In the genomic region with DNA sequence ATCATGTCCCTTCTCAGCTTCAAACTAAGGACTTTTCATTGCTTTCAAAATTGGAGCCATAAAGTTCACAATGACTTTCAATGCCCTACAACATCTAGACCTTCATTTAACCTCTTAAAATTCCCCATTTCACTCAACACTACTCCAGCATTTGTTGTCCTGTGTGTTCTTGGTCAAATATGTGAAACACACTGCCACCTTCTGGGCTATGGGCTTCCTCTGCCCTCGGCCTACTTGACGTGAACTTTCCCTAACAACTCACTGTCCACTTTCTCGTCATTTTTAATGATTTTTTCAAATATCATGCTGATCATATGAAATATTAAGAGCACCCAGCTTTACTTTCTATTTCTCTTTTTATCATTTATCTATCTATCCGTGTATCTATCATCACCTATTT, we compare ENCODE assay signal across 11 cellular contexts.
A peak's percentile ranks its signal among the peaks of the same experiment; 100 is the strongest.
DNase-seq lines count a peak whose midpoint lies in the region; ATAC-seq, FAIRE-seq and TF ChIP-seq lines count a peak whose summit lies in the region.
"Had no signal": no experiment of that assay in that cellular context is flagged by ENCODE, and none has a peak within 500 bp of the region (broad histone marks: within the 10 kb centered on the region; RNA-seq: fewer than 3 reads in every experiment).

No MANE protein-coding gene starts in this region.

- CTCF ChIA-PET in MCF 10A (lab: Yijun Ruan, JAX) (interaction anchor here (0.6 to 2.8 kb wide), 10 partner anchors 9 to 64 kb away, joined by 3 to 16 read pairs (median 3); no protein-coding TSS in a partner anchor), mammary epithelial cell (lab: Charles Lee; ENCODE audit: low non-redundant PET) (no interaction called here), endothelial cell of umbilical vein (lab: Charles Lee) (interaction anchor here (0.7 to 2.8 kb wide), 13 partner anchors 9 to 443 kb away, joined by 3 to 15 read pairs (median 5); no protein-coding TSS in a partner anchor)

- TF ChIP-seq CTCF in MCF 10A (IDR thresholded peaks at IDR 0.05; ENCODE audit: unreplicated experiment) (peak; percentile 33), mammary epithelial cell (conservative IDR thresholded peaks at IDR 0.05 in 1 of 2, IDR thresholded peaks at IDR 0.05 in 1 of 2; ENCODE audit: extremely low read depth in 1 of 2, insufficient read depth in 1 of 2, low read depth in 1 of 2, low read length in 2 of 2) (no peak), OCI-LY1 (IDR thresholded peaks at IDR 0.05; ENCODE audit: low read length) (peak; percentile 73), endothelial cell of umbilical vein (IDR thresholded peaks at IDR 0.05; ENCODE audit: extremely low read depth in 1 of 2, insufficient read depth in 1 of 2, low read depth in 1 of 2, low read length in 2 of 2) (peak; percentile 59 to 65)

- peak; percentile 76 for FAIRE-seq in endothelial cell of umbilical vein (lab: Jason Lieb, UNC)

- H4K20me1 ChIP-seq in mammary epithelial cell (ENCODE audit: insufficient read depth, low read length) (no peaks in the 10 kb centered on the region), OCI-LY1 (ENCODE audit: insufficient read depth, low read length) (no peaks in the 10 kb centered on the region), endothelial cell of umbilical vein (replicated peaks; ENCODE audit: control insufficient read depth, extremely low read depth, insufficient read depth, low read length) (no peaks in the 10 kb centered on the region)

- intact Hi-C loops in MCF 10A (cut with micrococcal nuclease): loop anchor here (10.0 kb wide), 1 partner anchor 222 kb away; no protein-coding TSS in a partner anchor
- intact Hi-C loops in mammary epithelial cell (cut with micrococcal nuclease): no loop called here
- intact Hi-C loops in endothelial cell of umbilical vein (cut with micrococcal nuclease): loop anchor here (5.0 to 10.0 kb wide), 3 partner anchors 148 to 1854 kb away; no protein-coding TSS in a partner anchor

- H3K9me1 ChIP-seq in endothelial cell of umbilical vein (replicated peaks; ENCODE audit: control insufficient read depth, extremely low read depth, insufficient read depth, low read length): no peaks in the 10 kb centered on the region

- no TSS peak for BruUV-seq in MCF 10A (replicated peaks; lab: Mats Ljungman, UMichigan)
- BruUV-seq in mammary epithelial cell (replicated peaks; lab: Mats Ljungman, UMichigan): no TSS peak
- BruUV-seq in endothelial cell of umbilical vein (replicated peaks; lab: Mats Ljungman, UMichigan): no TSS peak

- no peaks in the 10 kb centered on the region for H3K79me2 ChIP-seq in mammary epithelial cell (ENCODE audit: insufficient read depth, low read length)
- H3K79me2 ChIP-seq in OCI-LY1 (ENCODE audit: insufficient read depth, low read length): no peaks in the 10 kb centered on the region
- H3K79me2 ChIP-seq in endothelial cell of umbilical vein (ENCODE audit: control insufficient read depth, insufficient read depth, low read length): no peaks in the 10 kb centered on the region

- peaks cover 9% of the 10 kb centered on the region for H3K4me1 Mint-ChIP-seq in MCF 10A (ENCODE audit: insufficient read depth, unreplicated experiment)
- H3K4me1 Mint-ChIP-seq: activated T-helper 17 cell treated with anti-CD3 and anti-CD28 coated beads, Interleukin-2, amount 50 U/mL, for 72 hours; B cell had no signal

- ATAC-seq in GM21723 (IDR thresholded peaks at IDR 0.05; ENCODE audit: unreplicated experiment) (no peak), GM21526 (IDR thresholded peaks at IDR 0.05; ENCODE audit: low FRiP score, unreplicated experiment) (no peak), HG03139 (IDR thresholded peaks at IDR 0.05; ENCODE audit: unreplicated experiment) (no peak)
- ATAC-seq: activated T-helper 17 cell treated with anti-CD3 and anti-CD28 coated beads, Interleukin-2, amount 50 U/mL, for 72 hours had no signal

- H3K27me3 Mint-ChIP-seq in MCF 10A (ENCODE audit: insufficient read depth, unreplicated experiment): no peaks in the 10 kb centered on the region
- H3K27me3 Mint-ChIP-seq: activated T-helper 17 cell treated with anti-CD3 and anti-CD28 coated beads, Interleukin-2, amount 50 U/mL, for 72 hours; B cell had no signal

- no peaks in the 10 kb centered on the region for H3K36me3 Mint-ChIP-seq in MCF 10A (ENCODE audit: insufficient read depth, unreplicated experiment)

- H3K27me3 ChIP-seq in mammary epithelial cell (ENCODE audit: insufficient read depth, low read length) (no peaks in the 10 kb centered on the region), OCI-LY1 (ENCODE audit: insufficient read depth, low read length) (no peaks in the 10 kb centered on the region), endothelial cell of umbilical vein (ENCODE audit: control insufficient read depth in 2 of 2, insufficient read depth in 2 of 2, low read length in 2 of 2) (no peaks in the 10 kb centered on the region)

- H3K27ac Mint-ChIP-seq in MCF 10A (ENCODE audit: low read depth, unreplicated experiment): no peak overlapping the region
- H3K27ac Mint-ChIP-seq: activated T-helper 17 cell treated with anti-CD3 and anti-CD28 coated beads, Interleukin-2, amount 50 U/mL, for 72 hours; B cell had no signal

- in situ Hi-C loops in mammary epithelial cell (cut with MboI; ENCODE audit: low sequenced_read_pairs in 2 of 2): no loop called here

- H3K4me3 Mint-ChIP-seq in MCF 10A (ENCODE audit: unreplicated experiment): no peak overlapping the region
- H3K4me3 Mint-ChIP-seq: activated T-helper 17 cell treated with anti-CD3 and anti-CD28 coated beads, Interleukin-2, amount 50 U/mL, for 72 hours; B cell had no signal

- dilution Hi-C loops in mammary epithelial cell (cut with HindIII; ENCODE audit: low sequenced_read_pairs): no loop called here
- dilution Hi-C loops in endothelial cell of umbilical vein (cut with MboI; ENCODE audit: extremely low pct_ligation_motif_present, low sequenced_read_pairs): no loop called here

- H2AFZ ChIP-seq in mammary epithelial cell (ENCODE audit: low read depth, low read length) (no peak overlapping the region), OCI-LY1 (ENCODE audit: low read length) (0 out of 2 replicates have a peak overlapping the region, but pooled peaks have one; percentile 30), endothelial cell of umbilical vein (ENCODE audit: low read depth, low read length) (peak overlapping the region; percentile 44)

- H3K9me2 ChIP-seq in OCI-LY1 (ENCODE audit: low read depth, low read length): no peaks in the 10 kb centered on the region

- peaks cover 15% of the 10 kb centered on the region for H3K9me3 Mint-ChIP-seq in MCF 10A (ENCODE audit: unreplicated experiment)

- TF ChIP-seq POLR2A in endothelial cell of umbilical vein (IDR thresholded peaks at IDR 0.05; ENCODE audit: low read depth, low read length): no peak

- DNase-seq in MCF 10A (ENCODE audit: unreplicated experiment) (peak; percentile 33), mammary epithelial cell (no peak), endothelial cell of umbilical vein (ENCODE audit: low read depth, low spot score) (peak; percentile 83), NCI-H1436 treated with DMSO at 0.1 percent for 48 hours (lab: John Stamatoyannopoulos, UW) (no peak)
- DNase-seq: stimulated activated CD4-positive, alpha-beta T cell treated with anti-CD3 and anti-CD28 coated beads, Interleukin-15, amount 100 ng/mL, for 24 hours had no signal

- H3K27ac ChIP-seq in mammary epithelial cell (ENCODE audit: insufficient read depth, low read depth, low read length) (no peak overlapping the region), OCI-LY1 (ENCODE audit: low read depth, low read length, poor library complexity, severe bottlenecking) (peak overlapping the region; percentile 38), endothelial cell of umbilical vein (ENCODE audit: insufficient read depth, low read depth, low read length) (peak overlapping the region; percentile 98)

- no peak overlapping the region for H3K9ac ChIP-seq in mammary epithelial cell (ENCODE audit: insufficient read depth, low read length)
- no peak overlapping the region for H3K9ac ChIP-seq in OCI-LY1 (ENCODE audit: low read length)
- H3K9ac ChIP-seq in endothelial cell of umbilical vein (replicated peaks; ENCODE audit: extremely low read depth, insufficient read depth, low read length): no peak overlapping the region

- H3K36me3 ChIP-seq in mammary epithelial cell (ENCODE audit: insufficient read depth, low read length) (no peaks in the 10 kb centered on the region), OCI-LY1 (ENCODE audit: insufficient read depth, low read length) (no peaks in the 10 kb centered on the region), endothelial cell of umbilical vein (ENCODE audit: control insufficient read depth in 2 of 2, extremely low read depth in 1 of 2, insufficient read depth in 2 of 2, low read length in 2 of 2) (no peaks in the 10 kb centered on the region)

- H3K4me2 ChIP-seq in mammary epithelial cell (ENCODE audit: insufficient read depth, low read depth, low read length) (no peak overlapping the region), OCI-LY1 (ENCODE audit: low read length) (peak overlapping the region; percentile 19; the same call in 1 of the 2 replicates), endothelial cell of umbilical vein (ENCODE audit: insufficient read depth, low read length) (peak overlapping the region; percentile 29)

- H3K9me3 ChIP-seq in mammary epithelial cell (replicated peaks; ENCODE audit: insufficient read depth, low read length) (peaks cover 27% of the 10 kb centered on the region), OCI-LY1 (ENCODE audit: low read length) (no peaks in the 10 kb centered on the region), endothelial cell of umbilical vein (replicated peaks; ENCODE audit: control insufficient read depth, insufficient read depth, low read length) (no peaks in the 10 kb centered on the region)

- POLR2A ChIA-PET in MCF 10A (lab: Yijun Ruan, JAX): interaction anchor here (0.7 to 1.1 kb wide), 2 partner anchors 9 to 17 kb away, joined by 3 read pairs; no protein-coding TSS in a partner anchor
- POLR2A ChIA-PET in endothelial cell of umbilical vein (lab: Charles Lee): no interaction called here

- H3K4me3 ChIP-seq in mammary epithelial cell (replicated peaks in 1 of 3; ENCODE audit: insufficient read depth in 1 of 3, low read depth in 2 of 3, low read length in 3 of 3) (no peak overlapping the region), OCI-LY1 (ENCODE audit: low read depth, low read length, poor library complexity, severe bottlenecking) (peak overlapping the region; percentile 34), endothelial cell of umbilical vein (replicated peaks in 1 of 3; ENCODE audit: insufficient read depth in 1 of 3, low read depth in 1 of 3, low read length in 3 of 3) (no peak overlapping the region)

- H3K4me1 ChIP-seq in mammary epithelial cell (ENCODE audit: insufficient read depth, low read length) (no peaks in the 10 kb centered on the region), OCI-LY1 (ENCODE audit: insufficient read depth, low read length, severe bottlenecking) (peaks cover 38% of the 10 kb centered on the region), endothelial cell of umbilical vein (ENCODE audit: control insufficient read depth, extremely low read depth, insufficient read depth, low read length) (peaks cover 36% of the 10 kb centered on the region)

- H3F3A ChIP-seq in OCI-LY1 (ENCODE audit: insufficient read depth, low read length): no peaks in the 10 kb centered on the region

- WGBS in mammary epithelial cell (ENCODE audit: low coverage, missing lambda C conversion rate): 59% methylated on average over 4 of the region's 4 CpGs

TF ChIP-seq in endothelial cell of umbilical vein, 7 proteins besides CTCF, POLR2A, EP300 and RAD21 (continues in another document):
- TF ChIP-seq MYC (IDR thresholded peaks at IDR 0.05; ENCODE audit: low read depth, low read length): no peak

Comparison
In these comparisons a context has a peak if more than half of its experiments do, and no peak if none do; other contexts are left out.
1. DNase-seq: peak in MCF 10A (single experiment) and endothelial cell of umbilical vein (single experiment); none in mammary epithelial cell (single experiment) and NCI-H1436 treated with DMSO at 0.1 percent for 48 hours (single experiment).
2. CTCF ChIP-seq: peak in MCF 10A (single experiment), OCI-LY1 (single experiment) and endothelial cell of umbilical vein (2 of 2); none in mammary epithelial cell (0 of 2).